9 cellular contexts compared by ENCODE assay signal in genomic region chr1:230509281-230509977, GRCh38.
DNase-seq lines count a peak whose midpoint lies in the region; ATAC-seq, FAIRE-seq and TF ChIP-seq lines count a peak whose summit lies in the region.
"Had no signal": no experiment of that assay in that cellular context is flagged by ENCODE, and none has a peak within 500 bp of the region (broad histone marks: within the 10 kb centered on the region; RNA-seq: fewer than 3 reads in every experiment).

No MANE protein-coding gene starts in this region.

- H3K9me3 ChIP-seq in SJSA1 (replicated peaks) = no peaks in the 10 kb centered on the region
- H3K9me3 ChIP-seq in lower lobe of right lung = no peaks in the 10 kb centered on the region

- DNase-seq in Ammon's horn (ENCODE audit: low spot score) (peak; percentile 37), H54 (ENCODE audit: insufficient read length, low spot score) (peak; percentile 24), SJSA1 (ENCODE audit: low read depth in 1 of 2, low spot score in 2 of 2) (peak; percentile 72 to 76), lower lobe of right lung (no peak), NCI-H446 treated with DMSO at 0.1 percent for 48 hours (lab: John Stamatoyannopoulos, UW) (no peak), NCI-H1694 (lab: John Stamatoyannopoulos, UW) (no peak), 8988T (no peak), frontal cortex (ENCODE audit: low spot score in 2 of 2) (no peak)
- DNase-seq: NCI-H1048 had no signal

- TF ChIP-seq CTCF in lower lobe of right lung (IDR thresholded peaks at IDR 0.05) = no peak

- TF ChIP-seq POLR2A in H54 (IDR thresholded peaks at IDR 0.05; ENCODE audit: low read depth, low read length) = no peak

- H3K36me3 ChIP-seq in SJSA1 (no peaks in the 10 kb centered on the region), lower lobe of right lung (no peaks in the 10 kb centered on the region)

- H3K27me3 ChIP-seq in SJSA1 (replicated peaks) (no peaks in the 10 kb centered on the region), lower lobe of right lung (ENCODE audit: low read depth) (no peaks in the 10 kb centered on the region)

- FAIRE-seq in H54 (lab: Jason Lieb, UNC) (no peak), frontal cortex (lab: Jason Lieb, UNC) (no peak)

- no peak overlapping the region for H3K4me3 ChIP-seq in SJSA1
- H3K4me3 ChIP-seq in lower lobe of right lung = no peak overlapping the region

- H3K4me1 ChIP-seq in SJSA1 (replicated peaks) (peaks cover 15% of the 10 kb centered on the region), lower lobe of right lung (peaks cover 12% of the 10 kb centered on the region)

- intact Hi-C loops in lower lobe of right lung (cut with DNase I) = no loop called here

- H3K27ac ChIP-seq in SJSA1 (peak overlapping the region; percentile 23; the same call in 1 of the 2 replicates), lower lobe of right lung (no peak overlapping the region)

- ATAC-seq in lower lobe of right lung = peak; percentile 54 to 77

Comparison
In these comparisons a context has a peak if more than half of its experiments do, and no peak if none do; other contexts are left out.
1. DNase-seq: peak in Ammon's horn (single experiment), H54 (single experiment) and SJSA1 (2 of 2); none in lower lobe of right lung (single experiment), NCI-H446 treated with DMSO at 0.1 percent for 48 hours (single experiment), NCI-H1694 (single experiment), 8988T (single experiment) and frontal cortex (0 of 2).